In the genomic region with DNA sequence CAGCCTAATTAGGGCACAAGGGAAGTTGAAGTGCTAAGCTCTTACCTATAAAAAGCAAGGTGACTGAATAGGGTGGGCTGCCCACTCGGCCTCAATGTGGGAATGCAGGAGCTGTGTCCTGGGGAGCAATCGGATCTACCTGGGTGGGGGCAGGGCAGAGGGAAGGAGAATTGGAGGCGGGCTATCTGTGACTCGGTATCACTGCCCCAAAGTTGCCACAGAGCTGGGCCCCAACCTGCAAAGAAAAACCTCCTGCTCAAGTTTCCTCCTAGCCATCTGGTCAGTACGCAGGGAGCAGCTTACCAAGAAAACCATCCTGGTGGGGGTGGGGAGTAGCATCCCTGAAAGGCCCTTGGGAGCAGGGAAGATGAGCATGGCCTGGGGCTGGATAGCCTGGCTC, we compare ENCODE assay signal across 27 cellular contexts. TPM values are rescaled to one million over a fixed set of nuclear protein-coding genes. Genes with fewer than 3 reads are reported as not detected.
"Had no signal": no experiment of that assay in that cellular context is flagged by ENCODE, and none has a peak within 500 bp of the region (broad histone marks: within the 10 kb centered on the region; RNA-seq: fewer than 3 reads in every experiment).

No MANE protein-coding gene starts in this region.

- H3K27me3 Mint-ChIP-seq: activated CD4-positive, alpha-beta memory T cell treated with anti-CD3 and anti-CD28 coated beads, Interleukin-2, amount 10 ng/mL, durations not matched to agents 7 days and 5 days; activated naive CD8-positive, alpha-beta T cell treated with anti-CD3 and anti-CD28 coated beads, Interleukin-2, amount 50 U/mL, for 24 hours; naive B cell; T-helper 17 cell; type B pancreatic cell had no signal

- H2AFZ ChIP-seq: hepatocyte had no signal

- H3K4me3 ChIP-seq: hepatocyte, lung, thoracic aorta, vagina had no signal

- H3K9me3 ChIP-seq: thoracic aorta, vagina had no signal

- H3K9me3 Mint-ChIP-seq: activated CD4-positive, alpha-beta memory T cell treated with anti-CD3 and anti-CD28 coated beads, Interleukin-2, amount 10 ng/mL, durations not matched to agents 7 days and 5 days; activated CD4-positive, alpha-beta T cell treated with anti-CD3 and anti-CD28 coated beads, Interleukin-2, amount 10 ng/mL, durations not matched to agents 24 days and 14 days; activated naive CD8-positive, alpha-beta T cell treated with anti-CD3 and anti-CD28 coated beads, Interleukin-2, amount 50 U/mL, for 24 hours; naive B cell; neural crest cell; type B pancreatic cell had no signal

- H3K4me1 ChIP-seq: vagina had no signal

- DNase-seq: activated CD4-positive, alpha-beta memory T cell treated with anti-CD3 and anti-CD28 coated beads, Interleukin-2, amount 10 ng/mL, durations not matched to agents 7 days and 5 days; activated CD4-positive, alpha-beta T cell treated with anti-CD3 and anti-CD28 coated beads, Interleukin-2, amount 10 ng/mL, durations not matched to agents 24 days and 14 days; activated effector memory CD4-positive, alpha-beta T cell treated with anti-CD3 and anti-CD28 coated beads, Interleukin-2, amount 50 U/mL, for 16 hours; activated naive CD4-positive, alpha-beta T cell treated with anti-CD3 and anti-CD28 coated beads, Interleukin-2, amount 50 U/mL, for 16 hours; activated naive CD8-positive, alpha-beta T cell treated with anti-CD3 and anti-CD28 coated beads, Interleukin-2, amount 50 U/mL, for 24 hours; activated T-cell treated with anti-CD3 and anti-CD28 coated beads for 4 hours; cortex of kidney; foreskin fibroblast; left colon; naive B cell; small intestine; stimulated activated CD4-positive, alpha-beta T cell treated with anti-CD3 and anti-CD28 coated beads, Interleukin-2, amount 100 ng/mL, for 24 hours; stimulated activated naive CD4-positive, alpha-beta T cell; T-helper 17 cell had no signal

- H3K36me3 ChIP-seq: thoracic aorta, vagina had no signal

- H3K4me2 ChIP-seq: hepatocyte had no signal

- H3K36me3 Mint-ChIP-seq: naive B cell, type B pancreatic cell had no signal

- H3K27ac Mint-ChIP-seq: activated CD4-positive, alpha-beta memory T cell treated with anti-CD3 and anti-CD28 coated beads, Interleukin-2, amount 10 ng/mL, durations not matched to agents 7 days and 5 days; activated CD4-positive, alpha-beta T cell treated with anti-CD3 and anti-CD28 coated beads, Interleukin-2, amount 10 ng/mL, durations not matched to agents 24 days and 14 days; activated naive CD8-positive, alpha-beta T cell treated with anti-CD3 and anti-CD28 coated beads, Interleukin-2, amount 50 U/mL, for 24 hours; naive B cell; T-helper 17 cell; type B pancreatic cell had no signal

- H3K27me3 ChIP-seq: hepatocyte, vagina had no signal

- H3K27ac ChIP-seq: hepatocyte, thoracic aorta, vagina had no signal

- H3K4me1 Mint-ChIP-seq: activated CD4-positive, alpha-beta memory T cell treated with anti-CD3 and anti-CD28 coated beads, Interleukin-2, amount 10 ng/mL, durations not matched to agents 7 days and 5 days; activated naive CD8-positive, alpha-beta T cell treated with anti-CD3 and anti-CD28 coated beads, Interleukin-2, amount 50 U/mL, for 24 hours; naive B cell; T-helper 17 cell had no signal

- ATAC-seq: activated CD4-positive, CD25-positive, alpha-beta regulatory T cell treated with anti-CD3 and anti-CD28 coated beads, Interleukin-2, amount 50 U/mL, for 24 hours; activated naive CD8-positive, alpha-beta T cell treated with anti-CD3 and anti-CD28 coated beads, Interleukin-2, amount 50 U/mL, for 24 hours; left colon; sciatic nerve; T-helper 17 cell had no signal

- H3K4me3 Mint-ChIP-seq: activated CD4-positive, alpha-beta memory T cell treated with anti-CD3 and anti-CD28 coated beads, Interleukin-2, amount 10 ng/mL, durations not matched to agents 7 days and 5 days; activated CD4-positive, alpha-beta T cell treated with anti-CD3 and anti-CD28 coated beads, Interleukin-2, amount 10 ng/mL, durations not matched to agents 24 days and 14 days; activated naive CD8-positive, alpha-beta T cell treated with anti-CD3 and anti-CD28 coated beads, Interleukin-2, amount 50 U/mL, for 24 hours; naive B cell; neural crest cell; T-helper 17 cell; type B pancreatic cell had no signal

- H3K79me2 ChIP-seq: hepatocyte had no signal

RNA-seq across cellular contexts. Expression of gene SH2D7, which starts 28.2 kb away (rescaled TPM):
- total RNA-seq: activated CD4-positive, alpha-beta memory T cell treated with anti-CD3 and anti-CD28 coated beads, Interleukin-2, amount 10 ng/mL, durations not matched to agents 7 days and 5 days; activated CD4-positive, alpha-beta T cell treated with anti-CD3 and anti-CD28 coated beads, Interleukin-2, amount 10 ng/mL, durations not matched to agents 24 days and 14 days; cerebellum; epithelial cell of proximal tubule; fibroblast of lung; hepatocyte; mesenteric fat pad; neural crest cell; omental fat pad; sciatic nerve; T-helper 17 cell; thoracic aorta; vagina had no signal
